1 cellular context compared by ENCODE assay signal in the genomic region with DNA sequence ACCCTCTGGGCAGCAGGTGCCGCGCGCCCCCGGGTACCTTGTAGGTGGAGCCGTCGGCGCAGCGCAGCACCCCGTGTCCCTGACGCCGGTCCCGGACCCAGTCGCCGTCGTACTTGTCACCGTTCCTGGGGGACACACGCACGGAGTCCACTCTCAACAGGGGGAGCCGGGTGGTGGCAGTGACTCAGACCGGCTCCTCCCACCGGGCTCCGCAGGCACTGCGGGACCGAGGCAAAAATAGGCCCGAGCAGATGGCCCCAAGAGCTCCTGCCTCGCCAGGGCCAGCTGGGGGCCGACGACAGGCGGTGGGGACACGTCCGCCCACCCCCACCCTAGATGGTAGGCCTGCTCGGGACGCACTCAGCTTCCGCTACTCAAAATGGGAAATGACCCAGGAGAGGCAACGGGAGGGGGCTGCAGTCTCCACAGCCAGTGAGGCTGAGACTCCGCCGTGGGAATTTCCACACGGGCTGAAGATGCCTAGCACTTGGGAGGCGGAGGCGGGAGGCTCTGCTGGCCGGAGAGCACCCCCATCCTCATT.
TF ChIP-seq lines count a peak whose summit lies in the region.

No MANE protein-coding gene starts in this region.

TF ChIP-seq in GM23338, 12 proteins besides CTCF, POLR2A, EP300 and RAD21 (continued from another document):
- TF ChIP-seq, protein P1, sequence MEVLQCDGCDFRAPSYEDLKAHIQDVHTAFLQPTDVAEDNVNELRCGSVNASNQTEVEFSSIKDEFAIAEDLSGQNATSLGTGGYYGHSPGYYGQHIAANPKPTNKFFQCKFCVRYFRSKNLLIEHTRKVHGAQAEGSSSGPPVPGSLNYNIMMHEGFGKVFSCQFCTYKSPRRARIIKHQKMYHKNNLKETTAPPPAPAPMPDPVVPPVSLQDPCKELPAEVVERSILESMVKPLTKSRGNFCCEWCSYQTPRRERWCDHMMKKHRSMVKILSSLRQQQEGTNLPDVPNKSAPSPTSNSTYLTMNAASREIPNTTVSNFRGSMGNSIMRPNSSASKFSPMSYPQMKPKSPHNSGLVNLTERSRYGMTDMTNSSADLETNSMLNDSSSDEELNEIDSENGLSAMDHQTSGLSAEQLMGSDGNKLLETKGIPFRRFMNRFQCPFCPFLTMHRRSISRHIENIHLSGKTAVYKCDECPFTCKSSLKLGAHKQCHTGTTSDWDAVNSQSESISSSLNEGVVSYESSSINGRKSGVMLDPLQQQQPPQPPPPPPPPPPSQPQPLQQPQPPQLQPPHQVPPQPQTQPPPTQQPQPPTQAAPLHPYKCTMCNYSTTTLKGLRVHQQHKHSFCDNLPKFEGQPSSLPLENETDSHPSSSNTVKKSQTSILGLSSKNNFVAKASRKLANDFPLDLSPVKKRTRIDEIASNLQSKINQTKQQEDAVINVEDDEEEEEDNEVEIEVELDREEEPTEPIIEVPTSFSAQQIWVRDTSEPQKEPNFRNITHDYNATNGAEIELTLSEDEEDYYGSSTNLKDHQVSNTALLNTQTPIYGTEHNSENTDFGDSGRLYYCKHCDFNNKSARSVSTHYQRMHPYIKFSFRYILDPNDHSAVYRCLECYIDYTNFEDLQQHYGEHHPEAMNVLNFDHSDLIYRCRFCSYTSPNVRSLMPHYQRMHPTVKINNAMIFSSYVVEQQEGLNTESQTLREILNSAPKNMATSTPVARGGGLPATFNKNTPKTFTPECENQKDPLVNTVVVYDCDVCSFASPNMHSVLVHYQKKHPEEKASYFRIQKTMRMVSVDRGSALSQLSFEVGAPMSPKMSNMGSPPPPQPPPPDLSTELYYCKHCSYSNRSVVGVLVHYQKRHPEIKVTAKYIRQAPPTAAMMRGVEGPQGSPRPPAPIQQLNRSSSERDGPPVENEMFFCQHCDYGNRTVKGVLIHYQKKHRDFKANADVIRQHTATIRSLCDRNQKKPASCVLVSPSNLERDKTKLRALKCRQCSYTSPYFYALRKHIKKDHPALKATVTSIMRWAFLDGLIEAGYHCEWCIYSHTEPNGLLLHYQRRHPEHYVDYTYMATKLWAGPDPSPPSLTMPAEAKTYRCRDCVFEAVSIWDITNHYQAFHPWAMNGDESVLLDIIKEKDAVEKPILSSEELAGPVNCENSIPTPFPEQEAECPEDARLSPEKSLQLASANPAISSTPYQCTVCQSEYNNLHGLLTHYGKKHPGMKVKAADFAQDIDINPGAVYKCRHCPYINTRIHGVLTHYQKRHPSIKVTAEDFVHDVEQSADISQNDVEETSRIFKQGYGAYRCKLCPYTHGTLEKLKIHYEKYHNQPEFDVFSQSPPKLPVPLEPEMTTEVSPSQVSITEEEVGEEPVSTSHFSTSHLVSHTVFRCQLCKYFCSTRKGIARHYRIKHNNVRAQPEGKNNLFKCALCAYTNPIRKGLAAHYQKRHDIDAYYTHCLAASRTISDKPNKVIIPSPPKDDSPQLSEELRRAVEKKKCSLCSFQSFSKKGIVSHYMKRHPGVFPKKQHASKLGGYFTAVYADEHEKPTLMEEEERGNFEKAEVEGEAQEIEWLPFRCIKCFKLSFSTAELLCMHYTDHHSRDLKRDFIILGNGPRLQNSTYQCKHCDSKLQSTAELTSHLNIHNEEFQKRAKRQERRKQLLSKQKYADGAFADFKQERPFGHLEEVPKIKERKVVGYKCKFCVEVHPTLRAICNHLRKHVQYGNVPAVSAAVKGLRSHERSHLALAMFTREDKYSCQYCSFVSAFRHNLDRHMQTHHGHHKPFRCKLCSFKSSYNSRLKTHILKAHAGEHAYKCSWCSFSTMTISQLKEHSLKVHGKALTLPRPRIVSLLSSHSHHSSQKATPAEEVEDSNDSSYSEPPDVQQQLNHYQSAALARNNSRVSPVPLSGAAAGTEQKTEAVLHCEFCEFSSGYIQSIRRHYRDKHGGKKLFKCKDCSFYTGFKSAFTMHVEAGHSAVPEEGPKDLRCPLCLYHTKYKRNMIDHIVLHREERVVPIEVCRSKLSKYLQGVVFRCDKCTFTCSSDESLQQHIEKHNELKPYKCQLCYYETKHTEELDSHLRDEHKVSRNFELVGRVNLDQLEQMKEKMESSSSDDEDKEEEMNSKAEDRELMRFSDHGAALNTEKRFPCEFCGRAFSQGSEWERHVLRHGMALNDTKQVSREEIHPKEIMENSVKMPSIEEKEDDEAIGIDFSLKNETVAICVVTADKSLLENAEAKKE (CRISPR knock-in tag; IDR thresholded peaks at IDR 0.05), result no peak
- TF ChIP-seq NANOG (IDR thresholded peaks at IDR 0.05; ENCODE audit: borderline replicate concordance), result no peak
- TF ChIP-seq JUNB (IDR thresholded peaks at IDR 0.05; ENCODE audit: unreplicated experiment), result no peak
- no peak for TF ChIP-seq CREB1 (CRISPR knock-in tag; IDR thresholded peaks at IDR 0.05; ENCODE audit: low read depth)
- no peak for TF ChIP-seq EZH2 (IDR thresholded peaks at IDR 0.05; ENCODE audit: low read depth, unreplicated experiment)
- no peak for TF ChIP-seq ZNF331 (CRISPR knock-in tag; IDR thresholded peaks at IDR 0.05; ENCODE audit: low read depth)
- no peak for TF ChIP-seq EZH2phosphoT487 (IDR thresholded peaks at IDR 0.05; ENCODE audit: unreplicated experiment)
- no peak for TF ChIP-seq ZNF114 (CRISPR knock-in tag; IDR thresholded peaks at IDR 0.05)
- TF ChIP-seq, protein P2, sequence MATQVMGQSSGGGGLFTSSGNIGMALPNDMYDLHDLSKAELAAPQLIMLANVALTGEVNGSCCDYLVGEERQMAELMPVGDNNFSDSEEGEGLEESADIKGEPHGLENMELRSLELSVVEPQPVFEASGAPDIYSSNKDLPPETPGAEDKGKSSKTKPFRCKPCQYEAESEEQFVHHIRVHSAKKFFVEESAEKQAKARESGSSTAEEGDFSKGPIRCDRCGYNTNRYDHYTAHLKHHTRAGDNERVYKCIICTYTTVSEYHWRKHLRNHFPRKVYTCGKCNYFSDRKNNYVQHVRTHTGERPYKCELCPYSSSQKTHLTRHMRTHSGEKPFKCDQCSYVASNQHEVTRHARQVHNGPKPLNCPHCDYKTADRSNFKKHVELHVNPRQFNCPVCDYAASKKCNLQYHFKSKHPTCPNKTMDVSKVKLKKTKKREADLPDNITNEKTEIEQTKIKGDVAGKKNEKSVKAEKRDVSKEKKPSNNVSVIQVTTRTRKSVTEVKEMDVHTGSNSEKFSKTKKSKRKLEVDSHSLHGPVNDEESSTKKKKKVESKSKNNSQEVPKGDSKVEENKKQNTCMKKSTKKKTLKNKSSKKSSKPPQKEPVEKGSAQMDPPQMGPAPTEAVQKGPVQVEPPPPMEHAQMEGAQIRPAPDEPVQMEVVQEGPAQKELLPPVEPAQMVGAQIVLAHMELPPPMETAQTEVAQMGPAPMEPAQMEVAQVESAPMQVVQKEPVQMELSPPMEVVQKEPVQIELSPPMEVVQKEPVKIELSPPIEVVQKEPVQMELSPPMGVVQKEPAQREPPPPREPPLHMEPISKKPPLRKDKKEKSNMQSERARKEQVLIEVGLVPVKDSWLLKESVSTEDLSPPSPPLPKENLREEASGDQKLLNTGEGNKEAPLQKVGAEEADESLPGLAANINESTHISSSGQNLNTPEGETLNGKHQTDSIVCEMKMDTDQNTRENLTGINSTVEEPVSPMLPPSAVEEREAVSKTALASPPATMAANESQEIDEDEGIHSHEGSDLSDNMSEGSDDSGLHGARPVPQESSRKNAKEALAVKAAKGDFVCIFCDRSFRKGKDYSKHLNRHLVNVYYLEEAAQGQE (IDR thresholded peaks at IDR 0.05; ENCODE audit: unreplicated experiment), result no peak
- no peak for TF ChIP-seq STAT1 (IDR thresholded peaks at IDR 0.05; ENCODE audit: unreplicated experiment)
- TF ChIP-seq, protein P3, sequence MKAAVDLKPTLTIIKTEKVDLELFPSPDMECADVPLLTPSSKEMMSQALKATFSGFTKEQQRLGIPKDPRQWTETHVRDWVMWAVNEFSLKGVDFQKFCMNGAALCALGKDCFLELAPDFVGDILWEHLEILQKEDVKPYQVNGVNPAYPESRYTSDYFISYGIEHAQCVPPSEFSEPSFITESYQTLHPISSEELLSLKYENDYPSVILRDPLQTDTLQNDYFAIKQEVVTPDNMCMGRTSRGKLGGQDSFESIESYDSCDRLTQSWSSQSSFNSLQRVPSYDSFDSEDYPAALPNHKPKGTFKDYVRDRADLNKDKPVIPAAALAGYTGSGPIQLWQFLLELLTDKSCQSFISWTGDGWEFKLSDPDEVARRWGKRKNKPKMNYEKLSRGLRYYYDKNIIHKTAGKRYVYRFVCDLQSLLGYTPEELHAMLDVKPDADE (IDR thresholded peaks at IDR 0.05), result no peak
